ENCODE assay signal across 15 cellular contexts in the genomic region with DNA sequence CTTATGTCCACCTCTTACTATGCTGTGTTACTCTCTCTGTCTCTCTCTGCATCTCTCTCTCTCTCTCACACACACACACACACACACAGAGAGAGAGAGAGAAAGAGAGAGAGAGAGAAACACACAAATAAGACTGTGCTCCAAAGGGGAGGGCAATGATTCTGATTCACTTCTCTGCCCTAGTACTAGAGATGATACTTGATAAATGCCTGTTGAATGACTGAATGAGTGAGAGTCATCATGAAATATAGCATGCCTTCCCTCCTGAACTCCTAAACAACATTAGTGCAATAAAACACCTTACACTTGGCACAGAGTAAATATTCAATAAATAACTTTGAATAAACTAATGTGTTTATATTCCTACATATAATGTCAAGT.
"Had no signal": no experiment of that assay in that cellular context is flagged by ENCODE, and none has a peak within 500 bp of the region (broad histone marks: within the 10 kb centered on the region; RNA-seq: fewer than 3 reads in every experiment).

No MANE protein-coding gene starts in this region.

- H3K4me3 Mint-ChIP-seq: activated CD4-positive, alpha-beta T cell treated with anti-CD3 and anti-CD28 coated beads, Interleukin-2, amount 10 ng/mL, durations not matched to agents 7 days and 5 days; activated naive CD4-positive, alpha-beta T cell treated with anti-CD3 and anti-CD28 coated beads, Interleukin-2, amount 50 U/mL, for 24 hours; endodermal cell; natural killer cell treated with Interleukin-12 subunit alpha and Interleukin-12 subunit beta and Interleukin-15 and Interleukin-18, amount 100 ng/mL, for 72 hours had no signal

- H3K36me3 Mint-ChIP-seq: activated naive CD4-positive, alpha-beta T cell treated with anti-CD3 and anti-CD28 coated beads, Interleukin-2, amount 50 U/mL, for 24 hours; natural killer cell treated with Interleukin-12 subunit alpha and Interleukin-12 subunit beta and Interleukin-15 and Interleukin-18, amount 100 ng/mL, for 72 hours had no signal

- H3K27me3 ChIP-seq: adrenal gland, gastroesophageal sphincter, tibial nerve had no signal

- H3K27ac ChIP-seq: adrenal gland, gastroesophageal sphincter, heart right ventricle, tibial nerve had no signal

- H3K27ac Mint-ChIP-seq: activated CD4-positive, alpha-beta T cell treated with anti-CD3 and anti-CD28 coated beads, Interleukin-2, amount 10 ng/mL, durations not matched to agents 7 days and 5 days; activated naive CD4-positive, alpha-beta T cell treated with anti-CD3 and anti-CD28 coated beads, Interleukin-2, amount 50 U/mL, for 24 hours; endodermal cell; natural killer cell treated with Interleukin-12 subunit alpha and Interleukin-12 subunit beta and Interleukin-15 and Interleukin-18, amount 100 ng/mL, for 72 hours had no signal

- H3K4me3 ChIP-seq: adrenal gland, gastroesophageal sphincter, heart right ventricle, tibial nerve had no signal

- DNase-seq: activated CD4-positive, alpha-beta T cell treated with anti-CD3 and anti-CD28 coated beads, Interleukin-2, amount 10 ng/mL, durations not matched to agents 7 days and 5 days; activated CD4-positive, CD25-positive, alpha-beta regulatory T cell; activated CD8-positive, alpha-beta memory T cell treated with anti-CD3 and anti-CD28 coated beads, Interleukin-2, amount 50 U/mL, for 48 hours; activated gamma-delta T cell; adrenal gland; caudate nucleus; endodermal cell; heart right ventricle; nucleus accumbens; stimulated activated naive CD8-positive, alpha-beta T cell treated with anti-CD3 and anti-CD28 coated beads, Interleukin-15, Interleukin-2, amounts not matched to agents 100 U/mL and 50 U/mL, for 24 hours; substantia nigra had no signal

- ATAC-seq: gastroesophageal sphincter; natural killer cell treated with Interleukin-12 subunit alpha and Interleukin-12 subunit beta and Interleukin-15 and Interleukin-18, amount 100 ng/mL, for 72 hours; stimulated activated naive CD8-positive, alpha-beta T cell treated with anti-CD3 and anti-CD28 coated beads, Interleukin-15, Interleukin-2, amounts not matched to agents 100 U/mL and 50 U/mL, for 24 hours had no signal

- H3K4me1 Mint-ChIP-seq: activated CD4-positive, alpha-beta T cell treated with anti-CD3 and anti-CD28 coated beads, Interleukin-2, amount 10 ng/mL, durations not matched to agents 7 days and 5 days; activated naive CD4-positive, alpha-beta T cell treated with anti-CD3 and anti-CD28 coated beads, Interleukin-2, amount 50 U/mL, for 24 hours; endodermal cell had no signal

- H3K9me3 Mint-ChIP-seq: endodermal cell had no signal

- H3K4me1 ChIP-seq: adrenal gland, gastroesophageal sphincter, heart right ventricle, tibial nerve had no signal

- H3K9me3 ChIP-seq: adrenal gland, gastroesophageal sphincter, heart right ventricle, tibial nerve had no signal

- H3K36me3 ChIP-seq: adrenal gland, gastroesophageal sphincter, heart right ventricle, tibial nerve had no signal
